ENCODE assay signal across 10 cellular contexts in the genomic region with DNA sequence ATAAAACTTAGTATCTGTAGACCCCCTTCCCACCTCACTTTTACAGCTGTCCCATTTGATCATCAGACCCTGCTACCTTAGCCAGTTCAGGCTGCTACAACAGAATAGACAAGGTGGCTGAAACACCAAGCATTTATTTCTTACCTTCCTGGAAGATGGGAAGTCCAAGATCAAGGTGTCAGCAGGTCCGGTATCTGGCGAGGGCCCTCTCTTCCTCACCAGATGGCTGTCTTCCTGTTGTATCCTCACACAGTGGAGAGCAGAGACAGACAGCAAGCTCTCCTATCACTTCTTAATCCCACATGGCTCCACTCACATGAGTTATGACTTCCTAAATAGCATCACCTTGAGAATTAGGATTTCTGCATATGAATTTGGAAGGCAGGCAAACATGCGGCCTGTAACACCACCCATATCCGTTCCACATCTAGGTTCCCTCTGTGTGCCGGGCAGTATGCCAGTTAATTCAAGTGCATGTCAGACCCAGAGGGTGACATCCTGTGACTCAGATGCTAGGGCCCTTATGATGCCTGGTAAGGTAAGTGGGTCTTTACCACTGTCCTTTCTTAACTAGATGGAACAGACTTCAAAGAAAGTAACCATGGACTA. TPM values are rescaled to one million over a fixed set of nuclear protein-coding genes. Genes with fewer than 3 reads are reported as not detected.
DNase-seq lines count a peak whose midpoint lies in the region; ATAC-seq and TF ChIP-seq lines count a peak whose summit lies in the region.
"Had no signal": no experiment of that assay in that cellular context is flagged by ENCODE, and none has a peak within 500 bp of the region (broad histone marks: within the 10 kb centered on the region; RNA-seq: fewer than 3 reads in every experiment).

No MANE protein-coding gene starts in this region.

- H3K4me3 Mint-ChIP-seq in activated T-helper 2 cell treated with anti-CD3 and anti-CD28 coated beads, Interferon-gamma antibody, Interleukin-2, Interleukin-4, amounts not matched to agents 10 μg/mL and 5 μg/mL and 100 μg/mL, durations not matched to agents 14 hours and 24 hours and 36 hours (ENCODE audit: low read depth): no peak overlapping the region

- no peak overlapping the region for H3K9ac ChIP-seq in SK-N-MC (ENCODE audit: insufficient read length)

- H3K9me3 Mint-ChIP-seq in activated T-helper 2 cell treated with anti-CD3 and anti-CD28 coated beads, Interferon-gamma antibody, Interleukin-2, Interleukin-4, amounts not matched to agents 10 μg/mL and 5 μg/mL and 100 μg/mL, durations not matched to agents 14 hours and 24 hours and 36 hours: no peaks in the 10 kb centered on the region

- peaks cover 0 to 6% of the 10 kb centered on the region in 2 donors for H3K4me1 ChIP-seq in breast epithelium

- H3K36me3 ChIP-seq in SK-N-MC (ENCODE audit: insufficient read depth, low read length) (no peaks in the 10 kb centered on the region), breast epithelium (no peaks in the 10 kb centered on the region)

- H3K27me3 ChIP-seq in breast epithelium: no peaks in the 10 kb centered on the region

- TF ChIP-seq POLR2A in breast epithelium (IDR thresholded peaks at IDR 0.05): no peak

- ATAC-seq in GM21381 (IDR thresholded peaks at IDR 0.05; ENCODE audit: unreplicated experiment): no peak

- DNase-seq in DMS 273 (lab: John Stamatoyannopoulos, UW; ENCODE audit: unreplicated experiment) (peak; percentile 44), DMS 273 treated with DMSO at 0.1 percent for 48 hours (lab: John Stamatoyannopoulos, UW) (no peak), SK-N-MC (ENCODE audit: low read depth, low spot score) (peak; percentile 8), breast epithelium (ENCODE audit: low spot score in 2 of 2) (no peak), myocyte (ENCODE audit: low read depth) (peak; percentile 62), NCI-H774 (lab: John Stamatoyannopoulos, UW) (no peak)
- DNase-seq in activated T-helper 2 cell treated with anti-CD3 and anti-CD28 coated beads, Interferon-gamma antibody, Interleukin-2, Interleukin-4, amounts not matched to agents 10 μg/mL and 5 μg/mL and 100 μg/mL, durations not matched to agents 14 hours and 24 hours and 36 hours (ENCODE audit: low spot score): no peak

- H3K9me3 ChIP-seq in SK-N-MC (ENCODE audit: low read depth, low read length) (no peaks in the 10 kb centered on the region), breast epithelium (no peaks in the 10 kb centered on the region)

- H3K36me3 Mint-ChIP-seq in activated T-helper 2 cell treated with anti-CD3 and anti-CD28 coated beads, Interferon-gamma antibody, Interleukin-2, Interleukin-4, amounts not matched to agents 10 μg/mL and 5 μg/mL and 100 μg/mL, durations not matched to agents 14 hours and 24 hours and 36 hours (ENCODE audit: low read depth): no peaks in the 10 kb centered on the region

- intact Hi-C loops in breast epithelium (cut with DNase I; ENCODE audit: low total_unique reads): no loop called here
- intact Hi-C loops in activated T-helper 2 cell treated with anti-CD3 and anti-CD28 coated beads, Interferon-gamma antibody, Interleukin-2, Interleukin-4, amounts not matched to agents 10 μg/mL and 5 μg/mL and 100 μg/mL, durations not matched to agents 14 hours and 24 hours and 36 hours (cut with micrococcal nuclease): no loop called here

- peaks cover 17% of the 10 kb centered on the region for H3K27me3 Mint-ChIP-seq in activated T-helper 2 cell treated with anti-CD3 and anti-CD28 coated beads, Interferon-gamma antibody, Interleukin-2, Interleukin-4, amounts not matched to agents 10 μg/mL and 5 μg/mL and 100 μg/mL, durations not matched to agents 14 hours and 24 hours and 36 hours (ENCODE audit: low read depth)

- no peak overlapping the region for H3K27ac Mint-ChIP-seq in activated T-helper 2 cell treated with anti-CD3 and anti-CD28 coated beads, Interferon-gamma antibody, Interleukin-2, Interleukin-4, amounts not matched to agents 10 μg/mL and 5 μg/mL and 100 μg/mL, durations not matched to agents 14 hours and 24 hours and 36 hours

- H3K27ac ChIP-seq in SK-N-MC (no peak overlapping the region), breast epithelium (peak overlapping the region; percentile 87 to 92)
- H3K27ac ChIP-seq: 22Rv1 had no signal

- H3K4me3 ChIP-seq in SK-N-MC (no peak overlapping the region), breast epithelium (no peak overlapping the region)

- peaks cover 34% of the 10 kb centered on the region for H3K4me1 Mint-ChIP-seq in activated T-helper 2 cell treated with anti-CD3 and anti-CD28 coated beads, Interferon-gamma antibody, Interleukin-2, Interleukin-4, amounts not matched to agents 10 μg/mL and 5 μg/mL and 100 μg/mL, durations not matched to agents 14 hours and 24 hours and 36 hours (ENCODE audit: low read depth)

- no peak for TF ChIP-seq CTCF in breast epithelium (IDR thresholded peaks at IDR 0.05)

RNA-seq across cellular contexts. Expression of a gene that starts 2.1 kb away (rescaled TPM):
- total RNA-seq in breast epithelium (1 to 10 TPM in 1 of 3 donors, not detected in 2; 2.0 TPM), myocyte (4.1 and 6.8 TPM in 2 replicates)
- polyA plus RNA-seq in myocyte (2012): 4.8 TPM
- total RNA-seq in activated T-helper 2 cell treated with anti-CD3 and anti-CD28 coated beads, Interferon-gamma antibody, Interleukin-2, Interleukin-4, amounts not matched to agents 10 μg/mL and 5 μg/mL and 100 μg/mL, durations not matched to agents 14 hours and 24 hours and 36 hours: not detected in 2 replicates
- total RNA-seq: mononuclear cell had no signal

RNA-seq across cellular contexts. Expression of a gene that starts 27.1 kb away (rescaled TPM):
- total RNA-seq in breast epithelium: 1 to 10 TPM in 1 of 3 donors, not detected in 2; 2.2 TPM
- total RNA-seq in myocyte: not detected in 2 replicates
- polyA plus RNA-seq in myocyte (2012): 0.88 TPM
- total RNA-seq in activated T-helper 2 cell treated with anti-CD3 and anti-CD28 coated beads, Interferon-gamma antibody, Interleukin-2, Interleukin-4, amounts not matched to agents 10 μg/mL and 5 μg/mL and 100 μg/mL, durations not matched to agents 14 hours and 24 hours and 36 hours: not detected in 2 replicates
- total RNA-seq: mononuclear cell had no signal

RNA-seq across cellular contexts. Expression of a gene that starts 31.6 kb away (rescaled TPM):
- total RNA-seq in breast epithelium (10 to 100 TPM; 30.6 to 44.9 (median 35.8) TPM), myocyte (53.2 and 62.7 TPM in 2 replicates)
- polyA plus RNA-seq in myocyte (2012): 19.7 TPM
- 3.6 and 4.3 TPM in 2 replicates for total RNA-seq in activated T-helper 2 cell treated with anti-CD3 and anti-CD28 coated beads, Interferon-gamma antibody, Interleukin-2, Interleukin-4, amounts not matched to agents 10 μg/mL and 5 μg/mL and 100 μg/mL, durations not matched to agents 14 hours and 24 hours and 36 hours

RNA-seq across cellular contexts. Expression of a gene that starts 46.0 kb away (rescaled TPM):
- total RNA-seq in breast epithelium: 1 to 10 TPM in 1 of 3 donors, under 1 TPM in 1, not detected in 1; 0.88 to 1.3 TPM
- 5.8 and 6.6 TPM in 2 replicates for total RNA-seq in myocyte
- polyA plus RNA-seq in myocyte (2012): 13.9 TPM
- 0.14 and 0.18 TPM in 2 replicates for total RNA-seq in activated T-helper 2 cell treated with anti-CD3 and anti-CD28 coated beads, Interferon-gamma antibody, Interleukin-2, Interleukin-4, amounts not matched to agents 10 μg/mL and 5 μg/mL and 100 μg/mL, durations not matched to agents 14 hours and 24 hours and 36 hours

Comparison
In these comparisons a context has a peak if more than half of its experiments do, and no peak if none do; other contexts are left out.
1. DNase-seq: peak in DMS 273 (single experiment), SK-N-MC (single experiment) and myocyte (single experiment); none in DMS 273 treated with DMSO at 0.1 percent for 48 hours (single experiment), breast epithelium (0 of 2), NCI-H774 (single experiment) and activated T-helper 2 cell treated with anti-CD3 and anti-CD28 coated beads, Interferon-gamma antibody, Interleukin-2, Interleukin-4, amounts not matched to agents 10 μg/mL and 5 μg/mL and 100 μg/mL, durations not matched to agents 14 hours and 24 hours and 36 hours (single experiment).